In genomic region chr20:35738410-35739179, GRCh38 we compare ENCODE assay signal across 10 cellular contexts. TPM values are rescaled to one million over a fixed set of nuclear protein-coding genes. Genes with fewer than 3 reads are reported as not detected.
A peak's percentile ranks its signal among the peaks of the same experiment; 100 is the strongest.
DNase-seq lines count a peak whose midpoint lies in the region; ATAC-seq and TF ChIP-seq lines count a peak whose summit lies in the region.
"Had no signal": no experiment of that assay in that cellular context is flagged by ENCODE, and none has a peak within 500 bp of the region (broad histone marks: within the 10 kb centered on the region; RNA-seq: fewer than 3 reads in every experiment).

No MANE protein-coding gene starts in this region.

- peaks cover 22% of the 10 kb centered on the region for H3K4me1 ChIP-seq in foreskin keratinocyte

- no peak for DNase-seq in CD4-positive, alpha-beta T cell
- DNase-seq in Jurkat, Clone E6-1 (ENCODE audit: low read depth, low spot score), result peak; percentile 42
- no peak for DNase-seq in central memory CD8-positive, alpha-beta T cell (ENCODE audit: low spot score in 2 of 2)
- no peak for DNase-seq in natural killer cell treated with Interleukin-12 subunit alpha and Interleukin-12 subunit beta and Interleukin-15 and Interleukin-18, amount 100 ng/mL, for 72 hours (ENCODE audit: low spot score)
- DNase-seq in foreskin keratinocyte (no peak), NCI-H1092 (lab: John Stamatoyannopoulos, UW) (no peak)
- DNase-seq: DMS79, NCI-H2029 had no signal

- intact Hi-C loops in CD4-positive, alpha-beta T cell (cut with DNase I, micrococcal nuclease), result loop anchor here in 1 of 2 experiments (5.0 kb wide), 1 partner anchor 36 kb away; no protein-coding TSS in a partner anchor

- no peaks in the 10 kb centered on the region for H3K9me3 Mint-ChIP-seq in CD4-positive, alpha-beta T cell
- no peaks in the 10 kb centered on the region for H3K9me3 Mint-ChIP-seq in central memory CD8-positive, alpha-beta T cell
- no peaks in the 10 kb centered on the region for H3K9me3 Mint-ChIP-seq in natural killer cell treated with Interleukin-12 subunit alpha and Interleukin-12 subunit beta and Interleukin-15 and Interleukin-18, amount 100 ng/mL, for 72 hours

- peaks cover 72% of the 10 kb centered on the region for H3K4me1 Mint-ChIP-seq in CD4-positive, alpha-beta T cell (ENCODE audit: low read depth)
- peaks cover 63% of the 10 kb centered on the region for H3K4me1 Mint-ChIP-seq in central memory CD8-positive, alpha-beta T cell
- H3K4me1 Mint-ChIP-seq in natural killer cell treated with Interleukin-12 subunit alpha and Interleukin-12 subunit beta and Interleukin-15 and Interleukin-18, amount 100 ng/mL, for 72 hours (ENCODE audit: low read depth in 2 of 2), result peaks cover 56 to 63% of the 10 kb centered on the region in 2 donors

- peaks cover 86% of the 10 kb centered on the region for H3K36me3 Mint-ChIP-seq in CD4-positive, alpha-beta T cell (ENCODE audit: low read depth)
- H3K36me3 Mint-ChIP-seq in central memory CD8-positive, alpha-beta T cell (ENCODE audit: insufficient read depth), result peaks cover 85% of the 10 kb centered on the region
- H3K36me3 Mint-ChIP-seq in natural killer cell treated with Interleukin-12 subunit alpha and Interleukin-12 subunit beta and Interleukin-15 and Interleukin-18, amount 100 ng/mL, for 72 hours, result peaks cover 55% of the 10 kb centered on the region

- POLR2A ChIA-PET in CD4-positive, alpha-beta T cell (lab: Charles Lee), result interaction anchor here (0.6 to 13.0 kb wide), 7 partner anchors 8 to 137 kb away, joined by 3 to 891 read pairs (median 3); partner anchors contain the start of genes CPNE1, NFS1, PHF20 and RBM12

- no peaks in the 10 kb centered on the region for H3K9me3 ChIP-seq in CD4-positive, alpha-beta T cell (ENCODE audit: control insufficient read depth, low read length)

- peak overlapping the region; percentile 82 for H3K27ac Mint-ChIP-seq in CD4-positive, alpha-beta T cell
- peak overlapping the region; percentile 82 for H3K27ac Mint-ChIP-seq in central memory CD8-positive, alpha-beta T cell (ENCODE audit: low read depth)
- H3K27ac Mint-ChIP-seq in natural killer cell treated with Interleukin-12 subunit alpha and Interleukin-12 subunit beta and Interleukin-15 and Interleukin-18, amount 100 ng/mL, for 72 hours, result peak overlapping the region; percentile 75

- H3K27me3 Mint-ChIP-seq in CD4-positive, alpha-beta T cell, result no peaks in the 10 kb centered on the region
- no peaks in the 10 kb centered on the region for H3K27me3 Mint-ChIP-seq in central memory CD8-positive, alpha-beta T cell
- no peaks in the 10 kb centered on the region for H3K27me3 Mint-ChIP-seq in natural killer cell treated with Interleukin-12 subunit alpha and Interleukin-12 subunit beta and Interleukin-15 and Interleukin-18, amount 100 ng/mL, for 72 hours

- H3K4me3 ChIP-seq in Jurkat, Clone E6-1 (ENCODE audit: low read length), result no peak overlapping the region

- CTCF ChIA-PET in CD4-positive, alpha-beta T cell (lab: Charles Lee), result interaction anchor here (1.3 to 2.6 kb wide), 3 partner anchors 8 to 34 kb away, joined by 7 to 17 read pairs (median 12); partner anchors contain the start of gene PHF20

- TF ChIP-seq CTCF in CD4-positive, alpha-beta T cell (IDR thresholded peaks at IDR 0.05), result no peak
- no peak for TF ChIP-seq CTCF in foreskin keratinocyte (conservative IDR thresholded peaks at IDR 0.05)

- no peaks in the 10 kb centered on the region for H3K27me3 ChIP-seq in CD4-positive, alpha-beta T cell (ENCODE audit: control insufficient read depth, insufficient read depth, low read length)
- H3K27me3 ChIP-seq in foreskin keratinocyte, result no peaks in the 10 kb centered on the region

- H3K4me3 Mint-ChIP-seq in CD4-positive, alpha-beta T cell, result peak overlapping the region; percentile 84
- H3K4me3 Mint-ChIP-seq in central memory CD8-positive, alpha-beta T cell, result peak overlapping the region; percentile 97
- H3K4me3 Mint-ChIP-seq in natural killer cell treated with Interleukin-12 subunit alpha and Interleukin-12 subunit beta and Interleukin-15 and Interleukin-18, amount 100 ng/mL, for 72 hours, result peak overlapping the region; percentile 93

- H3K27ac ChIP-seq in CD4-positive, alpha-beta T cell (ENCODE audit: low read depth, low read length), result no peak overlapping the region
- H3K27ac ChIP-seq in foreskin keratinocyte, result no peak overlapping the region

- no peak for ATAC-seq in CD4-positive, alpha-beta T cell (ENCODE audit: poor library complexity)
- ATAC-seq in central memory CD8-positive, alpha-beta T cell (replicated peaks; ENCODE audit: extremely low read depth, poor library complexity, severe bottlenecking), result no peak
- ATAC-seq in natural killer cell treated with Interleukin-12 subunit alpha and Interleukin-12 subunit beta and Interleukin-15 and Interleukin-18, amount 100 ng/mL, for 72 hours, result no peak
- no peak for ATAC-seq in HG03196 (IDR thresholded peaks at IDR 0.05; ENCODE audit: unreplicated experiment)
- ATAC-seq in foreskin keratinocyte, result no peak
- ATAC-seq in HG03432 (IDR thresholded peaks at IDR 0.05; ENCODE audit: unreplicated experiment), result no peak

RNA-seq across cellular contexts. Expression of gene RBM39, which starts 3.5 kb away (rescaled TPM):
- total RNA-seq in CD4-positive, alpha-beta T cell, result 1,000 to 10,000 TPM; 1,057 to 1,091 TPM
- polyA plus RNA-seq in Jurkat, Clone E6-1 (2012; ENCODE audit: insufficient read depth, insufficient read length), result 273 TPM
- total RNA-seq in natural killer cell treated with Interleukin-12 subunit alpha and Interleukin-12 subunit beta and Interleukin-15 and Interleukin-18, amount 100 ng/mL, for 72 hours, result 100 to 1,000 TPM; 404 to 438 TPM
- total RNA-seq in foreskin keratinocyte, result 156 and 159 TPM in 2 replicates
- 95.2 and 109 TPM in 2 replicates for polyA plus RNA-seq in foreskin keratinocyte

RNA-seq across cellular contexts. Expression of gene PHF20, which starts 33.2 kb away (rescaled TPM):
- total RNA-seq in CD4-positive, alpha-beta T cell, result 100 to 1,000 TPM; 119 to 126 TPM
- polyA plus RNA-seq in Jurkat, Clone E6-1 (2012; ENCODE audit: insufficient read depth, insufficient read length), result 29.3 TPM
- total RNA-seq in natural killer cell treated with Interleukin-12 subunit alpha and Interleukin-12 subunit beta and Interleukin-15 and Interleukin-18, amount 100 ng/mL, for 72 hours, result 10 to 100 TPM; 60.4 to 88.6 TPM
- 27.9 and 28.1 TPM in 2 replicates for total RNA-seq in foreskin keratinocyte
- polyA plus RNA-seq in foreskin keratinocyte, result 17.7 and 18.5 TPM in 2 replicates

RNA-seq across cellular contexts. Expression of gene ROMO1, which starts 39.4 kb away (rescaled TPM):
- total RNA-seq in CD4-positive, alpha-beta T cell, result 10 to 100 TPM; 32.9 to 35.8 TPM
- polyA plus RNA-seq in Jurkat, Clone E6-1 (2012; ENCODE audit: insufficient read depth, insufficient read length), result 347 TPM
- 100 to 1,000 TPM in 1 of 2 donors, 10 to 100 TPM in 1; 71.0 to 101 TPM for total RNA-seq in natural killer cell treated with Interleukin-12 subunit alpha and Interleukin-12 subunit beta and Interleukin-15 and Interleukin-18, amount 100 ng/mL, for 72 hours
- 271 and 286 TPM in 2 replicates for total RNA-seq in foreskin keratinocyte
- 402 and 478 TPM in 2 replicates for polyA plus RNA-seq in foreskin keratinocyte

RNA-seq across cellular contexts. Expression of gene NFS1, which starts 39.4 kb away (rescaled TPM):
- 10 to 100 TPM; 10.6 to 11.5 TPM for total RNA-seq in CD4-positive, alpha-beta T cell
- 47.9 TPM for polyA plus RNA-seq in Jurkat, Clone E6-1 (2012; ENCODE audit: insufficient read depth, insufficient read length)
- 10 to 100 TPM; 27.0 to 37.4 TPM for total RNA-seq in natural killer cell treated with Interleukin-12 subunit alpha and Interleukin-12 subunit beta and Interleukin-15 and Interleukin-18, amount 100 ng/mL, for 72 hours
- total RNA-seq in foreskin keratinocyte, result 33.0 and 35.7 TPM in 2 replicates
- 27.5 and 30.0 TPM in 2 replicates for polyA plus RNA-seq in foreskin keratinocyte
